ENCODE assay signal across 12 cellular contexts in genomic region chr3:43523454-43524053, GRCh38.
DNase-seq lines count a peak whose midpoint lies in the region; ATAC-seq lines count a peak whose summit lies in the region.
"Had no signal": no experiment of that assay in that cellular context is flagged by ENCODE, and none has a peak within 500 bp of the region (broad histone marks: within the 10 kb centered on the region; RNA-seq: fewer than 3 reads in every experiment).

No MANE protein-coding gene starts in this region.

- no peaks in the 10 kb centered on the region; the same call in 1 of the 2 replicates for H3F3A ChIP-seq in GM23248 (ENCODE audit: insufficient read depth)

- 0 out of 2 replicates have a peak, but pooled peaks cover 6% of the 10 kb centered on the region for H3K4me1 ChIP-seq in GM23248 (ENCODE audit: insufficient read depth)

- no peak overlapping the region for H3K9ac ChIP-seq in GM23248

- intact Hi-C loops in left cardiac atrium (cut with DNase I) = no loop called here

- no peaks in the 10 kb centered on the region for H3K79me2 ChIP-seq in GM23248 (ENCODE audit: insufficient read depth)

- no peaks in the 10 kb centered on the region for H3K9me3 ChIP-seq in GM23248 (ENCODE audit: low read depth)

- ATAC-seq in activated CD4-positive, CD25-positive, alpha-beta regulatory T cell treated with anti-CD3 and anti-CD28 coated beads, Interleukin-2, amount 50 U/mL, for 24 hours = peak; percentile 82 to 85
- peak; percentile 91 for ATAC-seq in HG03520 (IDR thresholded peaks at IDR 0.05; ENCODE audit: unreplicated experiment)
- no peak for ATAC-seq in left cardiac atrium
- ATAC-seq: right cardiac atrium had no signal

- no peaks in the 10 kb centered on the region for H4K20me1 ChIP-seq in GM23248 (ENCODE audit: insufficient read depth)

- in situ Hi-C loops in GM23248 (cut with MboI) (loop anchor here (25.0 kb wide), 1 partner anchor 561 kb away; no protein-coding TSS in a partner anchor), KBM-7 (cut with MboI; ENCODE audit: low pct_unique_long_range_greater_than_20kb, low sequenced_read_pairs) (no loop called here), ACHN (cut with HindIII; ENCODE audit: low pct_ligation_motif_present, low pct_unique_long_range_greater_than_20kb, low sequenced_read_pairs) (no loop called here)

- H3K36me3 ChIP-seq in GM23248 (ENCODE audit: low read depth) = no peaks in the 10 kb centered on the region; the same call in 1 of the 2 replicates

- DNase-seq in activated CD4-positive, CD25-positive, alpha-beta regulatory T cell treated with anti-CD3 and anti-CD28 coated beads, Interleukin-2, amount 50 U/mL, for 72 hours = no peak
- peak; percentile 30 for DNase-seq in GM23248
- peak; percentile 70 for DNase-seq in kidney tubule cell (ENCODE audit: low spot score)
- no peak for DNase-seq in KBM-7
- no peak for DNase-seq in left cardiac atrium
- no peak for DNase-seq in ACHN
- DNase-seq: 8988T; activated CD4-positive, alpha-beta T cell treated with anti-CD3 and anti-CD28 coated beads for 1 hour; NCI-H82; right cardiac atrium had no signal

- no peak overlapping the region for H3K27ac ChIP-seq in GM23248

- no peak overlapping the region for H3K4me2 ChIP-seq in GM23248 (ENCODE audit: unreplicated experiment)

- 97 to 98% methylated on average over 3 of the region's 3 CpGs for WGBS in GM23248 (ENCODE audit: low coverage in 1 of 2, low lambda C conversion rate in 2 of 2, missing lambda C conversion rate in 2 of 2), 2 experiments

- no peak overlapping the region for H3K4me3 ChIP-seq in GM23248

- no peak overlapping the region for H2AFZ ChIP-seq in GM23248

- no peaks in the 10 kb centered on the region for H3K27me3 ChIP-seq in GM23248 (replicated peaks; ENCODE audit: insufficient read depth)

- H3K9me2 ChIP-seq in GM23248 (ENCODE audit: insufficient read depth) = no peaks in the 10 kb centered on the region

Comparison
In these comparisons a context has a peak if more than half of its experiments do, and no peak if none do; other contexts are left out.
1. ATAC-seq: peak in activated CD4-positive, CD25-positive, alpha-beta regulatory T cell treated with anti-CD3 and anti-CD28 coated beads, Interleukin-2, amount 50 U/mL, for 24 hours (2 of 2) and HG03520 (single experiment); none in left cardiac atrium (0 of 2).
2. DNase-seq: peak in GM23248 (single experiment) and kidney tubule cell (single experiment); none in activated CD4-positive, CD25-positive, alpha-beta regulatory T cell treated with anti-CD3 and anti-CD28 coated beads, Interleukin-2, amount 50 U/mL, for 72 hours (single experiment), KBM-7 (single experiment), left cardiac atrium (single experiment) and ACHN (single experiment).